8 cellular contexts compared by ENCODE assay signal in genomic region chr7:18320971-18321567, GRCh38.
DNase-seq lines count a peak whose midpoint lies in the region; ATAC-seq and TF ChIP-seq lines count a peak whose summit lies in the region.

No MANE protein-coding gene starts in this region.

- no peaks in the 10 kb centered on the region for H3K27me3 ChIP-seq in lower lobe of right lung (ENCODE audit: low read depth)

- no peaks in the 10 kb centered on the region for H3K36me3 ChIP-seq in lower lobe of right lung

- no peak overlapping the region for H3K27ac Mint-ChIP-seq in brain

- peak; percentile 87 for ATAC-seq in GM18511 (IDR thresholded peaks at IDR 0.05; ENCODE audit: unreplicated experiment)
- ATAC-seq in HG02884 (IDR thresholded peaks at IDR 0.05; ENCODE audit: unreplicated experiment) = peak; percentile 93
- peak; percentile 65 to 71 for ATAC-seq in lower lobe of right lung
- no peak for ATAC-seq in omental fat pad (ENCODE audit: low FRiP score)

- H3K27me3 Mint-ChIP-seq in brain = no peaks in the 10 kb centered on the region

- H3K9me3 ChIP-seq in lower lobe of right lung = no peaks in the 10 kb centered on the region

- DNase-seq in NCI-H146 (lab: John Stamatoyannopoulos, UW) (peak; percentile 29), lower lobe of right lung (no peak), COLO668 (lab: John Stamatoyannopoulos, UW; ENCODE audit: unreplicated experiment) (no peak), omental fat pad (ENCODE audit: low spot score) (no peak)

- peaks cover 10% of the 10 kb centered on the region for H3K4me1 Mint-ChIP-seq in brain

- H3K9me3 Mint-ChIP-seq in brain = peaks cover 0 to 2% (median 0%) of the 10 kb centered on the region in 5 experiments

- H3K27ac ChIP-seq in C4-2B (no peak overlapping the region), lower lobe of right lung (no peak overlapping the region)

- H3K4me3 ChIP-seq in lower lobe of right lung = no peak overlapping the region

- no peaks in the 10 kb centered on the region for H3K4me1 ChIP-seq in lower lobe of right lung

- TF ChIP-seq CTCF in C4-2B (conservative IDR thresholded peaks at IDR 0.05) (peak; percentile 77), brain (conservative IDR thresholded peaks at IDR 0.05) (peak; percentile 28 to 63), lower lobe of right lung (IDR thresholded peaks at IDR 0.05) (peak; percentile 52), omental fat pad (IDR thresholded peaks at IDR 0.05) (no peak)

- no peaks in the 10 kb centered on the region for H3K36me3 Mint-ChIP-seq in brain

- intact Hi-C loops in lower lobe of right lung (cut with DNase I) = no loop called here

- no peak overlapping the region for H3K4me3 Mint-ChIP-seq in brain

Comparison
In these comparisons a context has a peak if more than half of its experiments do, and no peak if none do; other contexts are left out.
1. CTCF ChIP-seq: peak in C4-2B (single experiment), brain (2 of 2) and lower lobe of right lung (single experiment); none in omental fat pad (0 of 3).